Comparison of ENCODE assay signal across 8 cellular contexts in the genomic region with DNA sequence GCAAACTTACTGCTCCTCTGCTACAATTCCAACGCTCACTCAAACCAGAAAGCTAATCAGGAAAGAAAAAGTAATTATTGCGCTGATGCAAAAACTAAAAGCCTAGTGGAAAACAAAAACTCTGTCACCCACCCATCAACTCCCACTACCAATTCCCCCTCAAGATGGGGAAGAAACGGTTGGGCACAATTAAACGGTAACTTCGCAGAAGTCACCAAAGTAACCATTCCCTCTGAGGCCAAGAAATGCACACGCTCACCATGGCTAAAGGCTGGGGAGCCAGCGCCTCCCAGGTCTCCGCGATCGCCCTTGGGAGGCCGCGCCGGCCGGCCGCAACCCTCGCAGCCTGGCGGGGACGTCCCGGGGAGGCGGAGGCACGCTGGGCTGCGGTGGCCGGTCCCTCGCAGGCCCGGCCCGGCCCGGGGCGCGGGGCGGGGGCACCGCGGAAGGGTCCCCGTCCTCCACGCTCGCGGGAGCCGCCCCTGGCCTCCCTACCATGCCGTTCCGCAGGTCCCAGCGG. TPM values are rescaled to one million over a fixed set of nuclear protein-coding genes. Genes with fewer than 3 reads are reported as not detected.
DNase-seq lines count a peak whose midpoint lies in the region; ATAC-seq and TF ChIP-seq lines count a peak whose summit lies in the region.

No MANE protein-coding gene starts in this region.

- peak overlapping the region; percentile 93 to 96 for H3K4me3 Mint-ChIP-seq in CD14-positive monocyte
- H3K4me3 Mint-ChIP-seq in neural crest cell: peak overlapping the region; percentile 97

- peak overlapping the region; percentile 97 for H3K27ac ChIP-seq in VCaP

- peak; percentile 50 for ATAC-seq in GM19324 (IDR thresholded peaks at IDR 0.05; ENCODE audit: low FRiP score, unreplicated experiment)
- peak; percentile 48 for ATAC-seq in HG03439 (IDR thresholded peaks at IDR 0.05; ENCODE audit: unreplicated experiment)

- H3K4me1 Mint-ChIP-seq in CD14-positive monocyte: peaks cover 20% of the 10 kb centered on the region
- H3K4me1 Mint-ChIP-seq in neural crest cell: peaks cover 29% of the 10 kb centered on the region

- TF ChIP-seq CTCF in CD14-positive monocyte (IDR thresholded peaks at IDR 0.05): no peak
- TF ChIP-seq CTCF in VCaP (conservative IDR thresholded peaks at IDR 0.05): no peak
- TF ChIP-seq CTCF in fibroblast of villous mesenchyme (IDR thresholded peaks at IDR 0.05; ENCODE audit: insufficient read depth, low read depth, low read length): no peak
- TF ChIP-seq CTCF in neural crest cell (conservative IDR thresholded peaks at IDR 0.05): no peak

- H3K27ac Mint-ChIP-seq in CD14-positive monocyte: peak overlapping the region; percentile 96 to 100 (median 99)
- peak overlapping the region; percentile 98 for H3K27ac Mint-ChIP-seq in neural crest cell (ENCODE audit: unreplicated experiment)

- H3K4me3 ChIP-seq in fibroblast of villous mesenchyme (ENCODE audit: low read depth, low read length): peak overlapping the region; percentile 85

- H3K27me3 Mint-ChIP-seq in CD14-positive monocyte (ENCODE audit: low read depth in 3 of 3): no peaks in the 10 kb centered on the region
- H3K27me3 Mint-ChIP-seq in neural crest cell (ENCODE audit: low read depth): no peaks in the 10 kb centered on the region

- intact Hi-C loops in CD14-positive monocyte (cut with micrococcal nuclease): loop anchor here in 1 of 2 donors (5.0 to 10.0 kb wide), 2 partner anchors 54 to 178 kb away; a partner anchor contains a TSS

- H3K9me3 Mint-ChIP-seq in CD14-positive monocyte (no peaks in the 10 kb centered on the region), neural crest cell (no peaks in the 10 kb centered on the region)

- peaks cover 10 to 19% of the 10 kb centered on the region in 2 donors for H3K36me3 Mint-ChIP-seq in CD14-positive monocyte
- peaks cover 2% of the 10 kb centered on the region for H3K36me3 Mint-ChIP-seq in neural crest cell (ENCODE audit: low read depth)

- DNase-seq in CD14-positive monocyte (ENCODE audit: low spot score): no peak
- peak; percentile 34 for DNase-seq in fibroblast of villous mesenchyme (ENCODE audit: low read depth)
- DNase-seq in neural crest cell (ENCODE audit: low read depth, low spot score): no peak
- no peak for DNase-seq in stimulated activated CD4-positive, alpha-beta T cell treated with anti-CD3 and anti-CD28 coated beads, Interleukin-12 subunit alpha, Interleukin-12 subunit beta, amount 100 ng/mL, for 4 hours
- DNase-seq in NCI-H2029 (lab: John Stamatoyannopoulos, UW): no peak

RNA-seq across cellular contexts. Expression of a gene that starts 0.6 kb away (rescaled TPM):
- polyA plus RNA-seq in CD14-positive monocyte: 10 to 100 TPM; 26.5 to 34.3 TPM
- total RNA-seq in fibroblast of villous mesenchyme (66.7 and 68.7 TPM in 2 replicates), neural crest cell (105 and 122 TPM in 2 replicates)

RNA-seq across cellular contexts. Expression of a gene that starts 54.6 kb away (rescaled TPM):
- polyA plus RNA-seq in CD14-positive monocyte: 10 to 100 TPM; 10.2 to 18.2 TPM
- total RNA-seq in fibroblast of villous mesenchyme: 24.5 and 35.0 TPM in 2 replicates
- total RNA-seq in neural crest cell: 37.4 and 37.7 TPM in 2 replicates
